Comparison of ENCODE assay signal across 36 cellular contexts in the genomic region with DNA sequence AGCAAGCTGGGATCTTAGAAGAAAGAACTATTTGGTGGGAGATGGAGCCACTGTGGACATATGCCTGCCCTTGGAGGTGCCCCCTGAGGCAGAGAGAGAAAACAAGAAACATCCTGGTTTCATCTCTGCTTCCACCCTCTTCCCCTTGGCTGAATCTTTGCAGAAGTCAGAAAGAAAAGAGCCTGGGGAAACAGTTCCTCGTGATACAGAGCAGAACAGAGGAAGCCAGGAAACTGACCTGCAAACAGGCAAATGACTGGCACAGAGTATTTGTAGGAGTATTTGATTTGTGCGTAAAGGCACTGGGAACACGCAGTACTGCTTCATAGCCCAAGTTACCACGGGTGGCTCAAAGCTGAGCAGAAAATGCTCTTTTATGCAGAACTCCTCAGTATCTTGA. TPM values are rescaled to one million over a fixed set of nuclear protein-coding genes. Genes with fewer than 3 reads are reported as not detected.
"Had no signal": no experiment of that assay in that cellular context is flagged by ENCODE, and none has a peak within 500 bp of the region (broad histone marks: within the 10 kb centered on the region; RNA-seq: fewer than 3 reads in every experiment).

No MANE protein-coding gene starts in this region.

- H3K36me3 ChIP-seq: neutrophil, pancreas, spleen, suprapubic skin, tibial artery, transverse colon, vagina had no signal

- DNase-seq: naive thymus-derived CD8-positive, alpha-beta T cell; nephron progenitor cell; nucleus accumbens; pancreas; posterior cingulate gyrus; psoas muscle; right cardiac atrium; spleen; stimulated activated CD4-positive, alpha-beta T cell treated with anti-CD3 and anti-CD28 coated beads, Interleukin-12 subunit alpha, Interleukin-12 subunit beta, amount 100 ng/mL, for 4 hours; stimulated activated CD4-positive, alpha-beta T cell treated with anti-CD3 and anti-CD28 coated beads, Interleukin-1b, Interleukin-23, amount 100 ng/mL, for 48 hours; stimulated activated CD4-positive, alpha-beta T cell treated with anti-CD3 and anti-CD28 coated beads, Interleukin-4, amount 100 ng/mL, for 1 hour; stimulated activated CD4-positive, alpha-beta T cell treated with anti-CD3 and anti-CD28 coated beads, Interleukin-4, amount 100 ng/mL, for 4 hours; stimulated activated CD8-positive, alpha-beta memory T cell treated with anti-CD3 and anti-CD28 coated beads, Interleukin-4, amount 100 ng/mL, for 48 hours; stimulated activated naive CD4-positive, alpha-beta T cell; stimulated activated naive CD8-positive, alpha-beta T cell treated with anti-CD3 and anti-CD28 coated beads, Interleukin-15, amount 100 ng/mL, for 72 hours; stimulated activated naive CD8-positive, alpha-beta T cell treated with anti-CD3 and anti-CD28 coated beads, Interleukin-15, Interleukin-2, amounts not matched to agents 100 U/mL and 50 U/mL, for 24 hours; substantia nigra; testis; tibial artery; transverse colon had no signal

- H3K4me3 ChIP-seq: pancreas, psoas muscle, skin epidermis, smooth muscle cell, spleen, suprapubic skin, testis, tibial artery, transverse colon, vagina had no signal

- H3K9me3 ChIP-seq: neutrophil, pancreas, psoas muscle, suprapubic skin, testis, tibial artery, transverse colon, vagina had no signal

- H3K4me2 ChIP-seq: smooth muscle cell had no signal

- H3K4me1 ChIP-seq: pancreas, psoas muscle, spleen, suprapubic skin, tibial artery, transverse colon, vagina had no signal

- H3K27me3 ChIP-seq: neutrophil, testis, tibial artery, vagina had no signal

- H3K27ac ChIP-seq: neutrophil, pancreas, psoas muscle, skin epidermis, spleen, suprapubic skin, testis, tibial artery, transverse colon, vagina had no signal

- FAIRE-seq: pancreas, urothelium cell line had no signal

- ATAC-seq: naive thymus-derived CD8-positive, alpha-beta T cell; natural killer cell treated with Interleukin-12 subunit alpha and Interleukin-12 subunit beta and Interleukin-15 and Interleukin-18, amount 100 ng/mL, for 72 hours; pancreas; psoas muscle; right cardiac atrium; sciatic nerve; stimulated activated memory B cell treated with anti-CD40 and anti-IgM and Interleukin-4, amounts not matched to agents 10 μg/mL and 1 μg/mL and 100 μg/mL, for 72 hours; stimulated activated naive CD8-positive, alpha-beta T cell treated with anti-CD3 and anti-CD28 coated beads, Interleukin-15, amount 100 ng/mL, for 72 hours; stimulated activated naive CD8-positive, alpha-beta T cell treated with anti-CD3 and anti-CD28 coated beads, Interleukin-15, Interleukin-2, amounts not matched to agents 100 U/mL and 50 U/mL, for 24 hours had no signal

RNA-seq across cellular contexts. Expression of gene KEL, which starts 7.0 kb away (rescaled TPM):
- total RNA-seq: natural killer cell treated with Interleukin-12 subunit alpha and Interleukin-12 subunit beta and Interleukin-15 and Interleukin-18, amount 100 ng/mL, for 72 hours had no signal
- polyA plus RNA-seq: naive thymus-derived CD8-positive, alpha-beta T cell had no signal

RNA-seq across cellular contexts. Expression of gene LLCFC1, which starts 29.9 kb away (rescaled TPM):
- total RNA-seq: naive thymus-derived CD8-positive, alpha-beta T cell; natural killer cell treated with Interleukin-12 subunit alpha and Interleukin-12 subunit beta and Interleukin-15 and Interleukin-18, amount 100 ng/mL, for 72 hours; neural crest cell; omental fat pad; osteocyte; pancreas; progenitor cell of endocrine pancreas; psoas muscle; renal cortical epithelial cell; right cardiac atrium; sciatic nerve; smooth muscle cell; spleen; suprapubic skin; transverse colon; ureter; vagina had no signal
- polyA plus RNA-seq: naive thymus-derived CD8-positive, alpha-beta T cell; pancreas; psoas muscle; right cardiac atrium; smooth muscle cell; thymus had no signal

RNA-seq across cellular contexts. Expression of gene TRPV5, which starts 35.6 kb away (rescaled TPM):
- total RNA-seq: natural killer cell treated with Interleukin-12 subunit alpha and Interleukin-12 subunit beta and Interleukin-15 and Interleukin-18, amount 100 ng/mL, for 72 hours; omental fat pad; osteocyte; renal cortical epithelial cell; right cardiac atrium; smooth muscle cell; suprapubic skin; transverse colon; ureter; vagina had no signal
- polyA plus RNA-seq: naive thymus-derived CD8-positive, alpha-beta T cell; pancreas; psoas muscle; right cardiac atrium; smooth muscle cell had no signal

RNA-seq across cellular contexts. Expression of gene OR9A2, which starts 57.7 kb away (rescaled TPM):
- total RNA-seq: natural killer cell treated with Interleukin-12 subunit alpha and Interleukin-12 subunit beta and Interleukin-15 and Interleukin-18, amount 100 ng/mL, for 72 hours; neural crest cell; omental fat pad; osteocyte; pancreas; progenitor cell of endocrine pancreas; psoas muscle; renal cortical epithelial cell; right cardiac atrium; transverse colon; ureter; vagina had no signal
- polyA plus RNA-seq: naive thymus-derived CD8-positive, alpha-beta T cell; pancreas; psoas muscle; right cardiac atrium; smooth muscle cell; spleen; thymus had no signal
